Comparison of ENCODE assay signal across 1 cellular context in the genomic region with DNA sequence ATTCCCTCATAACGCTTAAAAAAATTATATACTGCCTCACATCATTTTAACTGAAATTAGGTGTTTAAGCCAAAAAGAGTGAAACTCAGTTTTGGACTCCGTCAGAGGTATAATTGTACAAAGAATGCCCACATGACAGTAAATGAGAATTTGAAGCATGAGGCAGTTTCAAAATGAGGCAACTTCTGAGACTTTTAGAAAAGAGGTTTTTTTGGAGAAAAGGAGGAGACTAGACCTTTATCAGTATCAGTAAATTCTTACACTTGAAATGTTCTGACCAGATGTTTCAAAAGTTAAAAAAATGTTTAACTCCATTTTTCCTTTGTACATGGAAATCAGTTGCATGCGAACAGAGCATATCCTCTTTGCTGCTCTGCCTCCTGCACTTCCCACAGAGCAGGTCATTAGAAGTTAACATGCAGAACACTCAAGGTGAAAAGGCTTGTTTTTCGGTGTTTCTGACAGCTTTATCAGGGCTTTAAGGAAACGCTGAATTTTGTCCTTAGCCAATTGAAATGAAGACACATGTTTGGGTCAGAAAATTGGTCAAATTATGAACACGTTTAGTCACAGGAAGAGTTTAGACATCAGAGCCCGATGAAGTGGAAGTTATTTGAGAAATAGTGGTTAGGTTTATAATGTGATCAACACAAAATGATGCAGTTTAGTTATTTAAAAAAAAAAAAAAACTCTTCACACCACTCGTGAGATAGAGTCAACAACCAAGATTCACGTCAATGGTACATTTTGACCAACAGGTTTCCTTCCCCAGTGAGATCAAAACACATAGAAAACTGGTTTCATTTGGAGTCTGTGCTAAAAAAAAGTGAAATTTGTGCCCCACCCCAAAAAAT.
TF ChIP-seq lines count a peak whose summit lies in the region.

No MANE protein-coding gene starts in this region.

TF ChIP-seq in WTC11, 78 proteins besides CTCF, POLR2A, EP300 and RAD21 (continued from another document):
- TF ChIP-seq, protein P1, sequence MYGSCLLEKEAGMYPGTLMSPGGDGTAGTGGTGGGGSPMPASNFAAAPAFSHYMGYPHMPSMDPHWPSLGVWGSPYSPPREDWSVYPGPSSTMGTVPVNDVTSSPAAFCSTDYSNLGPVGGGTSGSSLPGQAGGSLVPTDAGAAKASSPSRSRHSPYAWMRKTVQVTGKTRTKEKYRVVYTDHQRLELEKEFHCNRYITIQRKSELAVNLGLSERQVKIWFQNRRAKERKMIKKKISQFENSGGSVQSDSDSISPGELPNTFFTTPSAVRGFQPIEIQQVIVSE (CRISPR knock-in tag; IDR thresholded peaks at IDR 0.05; ENCODE audit: borderline replicate concordance): no peak
- TF ChIP-seq ZNF396 (CRISPR knock-in tag; IDR thresholded peaks at IDR 0.05; ENCODE audit: borderline replicate concordance): no peak
- TF ChIP-seq, protein P2, sequence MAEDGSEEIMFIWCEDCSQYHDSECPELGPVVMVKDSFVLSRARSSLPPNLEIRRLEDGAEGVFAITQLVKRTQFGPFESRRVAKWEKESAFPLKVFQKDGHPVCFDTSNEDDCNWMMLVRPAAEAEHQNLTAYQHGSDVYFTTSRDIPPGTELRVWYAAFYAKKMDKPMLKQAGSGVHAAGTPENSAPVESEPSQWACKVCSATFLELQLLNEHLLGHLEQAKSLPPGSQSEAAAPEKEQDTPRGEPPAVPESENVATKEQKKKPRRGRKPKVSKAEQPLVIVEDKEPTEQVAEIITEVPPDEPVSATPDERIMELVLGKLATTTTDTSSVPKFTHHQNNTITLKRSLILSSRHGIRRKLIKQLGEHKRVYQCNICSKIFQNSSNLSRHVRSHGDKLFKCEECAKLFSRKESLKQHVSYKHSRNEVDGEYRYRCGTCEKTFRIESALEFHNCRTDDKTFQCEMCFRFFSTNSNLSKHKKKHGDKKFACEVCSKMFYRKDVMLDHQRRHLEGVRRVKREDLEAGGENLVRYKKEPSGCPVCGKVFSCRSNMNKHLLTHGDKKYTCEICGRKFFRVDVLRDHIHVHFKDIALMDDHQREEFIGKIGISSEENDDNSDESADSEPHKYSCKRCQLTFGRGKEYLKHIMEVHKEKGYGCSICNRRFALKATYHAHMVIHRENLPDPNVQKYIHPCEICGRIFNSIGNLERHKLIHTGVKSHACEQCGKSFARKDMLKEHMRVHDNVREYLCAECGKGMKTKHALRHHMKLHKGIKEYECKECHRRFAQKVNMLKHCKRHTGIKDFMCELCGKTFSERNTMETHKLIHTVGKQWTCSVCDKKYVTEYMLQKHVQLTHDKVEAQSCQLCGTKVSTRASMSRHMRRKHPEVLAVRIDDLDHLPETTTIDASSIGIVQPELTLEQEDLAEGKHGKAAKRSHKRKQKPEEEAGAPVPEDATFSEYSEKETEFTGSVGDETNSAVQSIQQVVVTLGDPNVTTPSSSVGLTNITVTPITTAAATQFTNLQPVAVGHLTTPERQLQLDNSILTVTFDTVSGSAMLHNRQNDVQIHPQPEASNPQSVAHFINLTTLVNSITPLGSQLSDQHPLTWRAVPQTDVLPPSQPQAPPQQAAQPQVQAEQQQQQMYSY (CRISPR knock-in tag; IDR thresholded peaks at IDR 0.05): no peak
- no peak for TF ChIP-seq NFATC4 (CRISPR knock-in tag; IDR thresholded peaks at IDR 0.05)
- TF ChIP-seq JUN (CRISPR knock-in tag; IDR thresholded peaks at IDR 0.05): no peak
- TF ChIP-seq, protein P3, sequence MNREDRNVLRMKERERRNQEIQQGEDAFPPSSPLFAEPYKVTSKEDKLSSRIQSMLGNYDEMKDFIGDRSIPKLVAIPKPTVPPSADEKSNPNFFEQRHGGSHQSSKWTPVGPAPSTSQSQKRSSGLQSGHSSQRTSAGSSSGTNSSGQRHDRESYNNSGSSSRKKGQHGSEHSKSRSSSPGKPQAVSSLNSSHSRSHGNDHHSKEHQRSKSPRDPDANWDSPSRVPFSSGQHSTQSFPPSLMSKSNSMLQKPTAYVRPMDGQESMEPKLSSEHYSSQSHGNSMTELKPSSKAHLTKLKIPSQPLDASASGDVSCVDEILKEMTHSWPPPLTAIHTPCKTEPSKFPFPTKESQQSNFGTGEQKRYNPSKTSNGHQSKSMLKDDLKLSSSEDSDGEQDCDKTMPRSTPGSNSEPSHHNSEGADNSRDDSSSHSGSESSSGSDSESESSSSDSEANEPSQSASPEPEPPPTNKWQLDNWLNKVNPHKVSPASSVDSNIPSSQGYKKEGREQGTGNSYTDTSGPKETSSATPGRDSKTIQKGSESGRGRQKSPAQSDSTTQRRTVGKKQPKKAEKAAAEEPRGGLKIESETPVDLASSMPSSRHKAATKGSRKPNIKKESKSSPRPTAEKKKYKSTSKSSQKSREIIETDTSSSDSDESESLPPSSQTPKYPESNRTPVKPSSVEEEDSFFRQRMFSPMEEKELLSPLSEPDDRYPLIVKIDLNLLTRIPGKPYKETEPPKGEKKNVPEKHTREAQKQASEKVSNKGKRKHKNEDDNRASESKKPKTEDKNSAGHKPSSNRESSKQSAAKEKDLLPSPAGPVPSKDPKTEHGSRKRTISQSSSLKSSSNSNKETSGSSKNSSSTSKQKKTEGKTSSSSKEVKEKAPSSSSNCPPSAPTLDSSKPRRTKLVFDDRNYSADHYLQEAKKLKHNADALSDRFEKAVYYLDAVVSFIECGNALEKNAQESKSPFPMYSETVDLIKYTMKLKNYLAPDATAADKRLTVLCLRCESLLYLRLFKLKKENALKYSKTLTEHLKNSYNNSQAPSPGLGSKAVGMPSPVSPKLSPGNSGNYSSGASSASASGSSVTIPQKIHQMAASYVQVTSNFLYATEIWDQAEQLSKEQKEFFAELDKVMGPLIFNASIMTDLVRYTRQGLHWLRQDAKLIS (CRISPR knock-in tag; IDR thresholded peaks at IDR 0.05; ENCODE audit: borderline replicate concordance): no peak
- TF ChIP-seq, protein P4, sequence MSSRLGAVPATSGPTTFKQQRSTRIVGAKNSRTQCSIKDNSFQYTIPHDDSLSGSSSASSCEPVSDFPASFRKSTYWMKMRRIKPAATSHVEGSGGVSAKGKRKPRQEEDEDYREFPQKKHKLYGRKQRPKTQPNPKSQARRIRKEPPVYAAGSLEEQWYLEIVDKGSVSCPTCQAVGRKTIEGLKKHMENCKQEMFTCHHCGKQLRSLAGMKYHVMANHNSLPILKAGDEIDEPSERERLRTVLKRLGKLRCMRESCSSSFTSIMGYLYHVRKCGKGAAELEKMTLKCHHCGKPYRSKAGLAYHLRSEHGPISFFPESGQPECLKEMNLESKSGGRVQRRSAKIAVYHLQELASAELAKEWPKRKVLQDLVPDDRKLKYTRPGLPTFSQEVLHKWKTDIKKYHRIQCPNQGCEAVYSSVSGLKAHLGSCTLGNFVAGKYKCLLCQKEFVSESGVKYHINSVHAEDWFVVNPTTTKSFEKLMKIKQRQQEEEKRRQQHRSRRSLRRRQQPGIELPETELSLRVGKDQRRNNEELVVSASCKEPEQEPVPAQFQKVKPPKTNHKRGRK (CRISPR knock-in tag; IDR thresholded peaks at IDR 0.05; ENCODE audit: borderline replicate concordance): no peak
- TF ChIP-seq TEAD1 (CRISPR knock-in tag; IDR thresholded peaks at IDR 0.05): no peak
- TF ChIP-seq ZNF219 (CRISPR knock-in tag; IDR thresholded peaks at IDR 0.05; ENCODE audit: borderline replicate concordance): no peak
- no peak for TF ChIP-seq RORB (CRISPR knock-in tag; IDR thresholded peaks at IDR 0.05)
- TF ChIP-seq, protein P5, sequence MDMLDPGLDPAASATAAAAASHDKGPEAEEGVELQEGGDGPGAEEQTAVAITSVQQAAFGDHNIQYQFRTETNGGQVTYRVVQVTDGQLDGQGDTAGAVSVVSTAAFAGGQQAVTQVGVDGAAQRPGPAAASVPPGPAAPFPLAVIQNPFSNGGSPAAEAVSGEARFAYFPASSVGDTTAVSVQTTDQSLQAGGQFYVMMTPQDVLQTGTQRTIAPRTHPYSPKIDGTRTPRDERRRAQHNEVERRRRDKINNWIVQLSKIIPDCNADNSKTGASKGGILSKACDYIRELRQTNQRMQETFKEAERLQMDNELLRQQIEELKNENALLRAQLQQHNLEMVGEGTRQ (CRISPR knock-in tag; IDR thresholded peaks at IDR 0.05): no peak
- no peak for TF ChIP-seq GABPB1 (CRISPR knock-in tag; IDR thresholded peaks at IDR 0.05)
- TF ChIP-seq ETV6 (CRISPR knock-in tag; IDR thresholded peaks at IDR 0.05): no peak
TF ChIP-seq in WTC11: peak in this region for 0.
